1 cellular context compared by ENCODE assay signal in genomic region chr16:87555647-87556046, GRCh38.
A peak's percentile ranks its signal among the peaks of the same experiment; 100 is the strongest.
TF ChIP-seq lines count a peak whose summit lies in the region.

No MANE protein-coding gene starts in this region.

TF ChIP-seq in liver, 16 proteins besides CTCF, POLR2A, EP300 and RAD21 (continued from another document):
- TF ChIP-seq ZBTB33 (IDR thresholded peaks at IDR 0.05): peak; percentile 65
- TF ChIP-seq GABPA (IDR thresholded peaks at IDR 0.05 in 1 of 2, conservative IDR thresholded peaks at IDR 0.05 in 1 of 2): peak in 1 of 2 donors; percentile 15
